1 cellular context compared by ENCODE assay signal in the genomic region with DNA sequence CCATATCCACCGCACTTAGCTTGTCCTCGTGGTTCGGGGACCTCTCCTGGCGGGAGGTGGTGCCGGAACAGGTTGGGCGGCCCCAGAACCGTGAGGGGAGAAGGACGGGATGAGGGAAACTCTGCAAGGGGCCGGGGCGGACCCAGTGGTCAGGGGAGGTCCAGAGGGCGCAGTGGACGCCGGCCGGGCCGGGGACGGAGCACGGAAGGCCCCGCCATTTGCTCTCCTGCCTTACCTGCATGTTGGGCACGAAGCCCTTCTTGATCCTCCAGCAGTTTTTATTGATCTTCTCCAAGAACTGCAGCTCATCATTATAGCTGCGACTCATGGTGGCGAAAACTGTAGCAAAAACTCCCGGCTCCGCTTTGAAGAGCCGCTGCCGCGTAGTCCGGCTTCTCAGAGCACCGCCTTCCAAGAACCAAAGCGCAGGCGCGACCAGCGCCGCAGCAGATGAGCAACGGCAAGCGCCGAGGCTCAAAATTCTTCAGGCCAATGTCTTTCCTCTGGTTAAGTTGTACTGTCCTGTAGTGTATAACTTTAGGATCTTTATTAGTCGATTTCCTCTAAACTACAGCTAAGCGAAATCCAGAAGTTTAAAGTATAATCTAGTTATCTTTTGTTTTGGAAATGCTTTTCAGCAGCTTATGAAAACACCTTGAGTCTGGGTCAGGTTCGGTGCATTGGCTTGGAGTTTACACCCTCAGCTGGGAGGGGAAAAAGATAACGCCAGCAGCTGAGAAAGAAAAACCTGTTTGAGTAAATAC.
TF ChIP-seq lines count a peak whose summit lies in the region.

A gene (minus strand): TSS at position 419 of the 764 bp plus-strand sequence. CDS start 91 bp downstream, at position 328.

TF ChIP-seq in HepG2, 621 proteins besides CTCF, POLR2A, EP300 and RAD21 (continued from another document and continues in another):
- TF ChIP-seq, protein P1, sequence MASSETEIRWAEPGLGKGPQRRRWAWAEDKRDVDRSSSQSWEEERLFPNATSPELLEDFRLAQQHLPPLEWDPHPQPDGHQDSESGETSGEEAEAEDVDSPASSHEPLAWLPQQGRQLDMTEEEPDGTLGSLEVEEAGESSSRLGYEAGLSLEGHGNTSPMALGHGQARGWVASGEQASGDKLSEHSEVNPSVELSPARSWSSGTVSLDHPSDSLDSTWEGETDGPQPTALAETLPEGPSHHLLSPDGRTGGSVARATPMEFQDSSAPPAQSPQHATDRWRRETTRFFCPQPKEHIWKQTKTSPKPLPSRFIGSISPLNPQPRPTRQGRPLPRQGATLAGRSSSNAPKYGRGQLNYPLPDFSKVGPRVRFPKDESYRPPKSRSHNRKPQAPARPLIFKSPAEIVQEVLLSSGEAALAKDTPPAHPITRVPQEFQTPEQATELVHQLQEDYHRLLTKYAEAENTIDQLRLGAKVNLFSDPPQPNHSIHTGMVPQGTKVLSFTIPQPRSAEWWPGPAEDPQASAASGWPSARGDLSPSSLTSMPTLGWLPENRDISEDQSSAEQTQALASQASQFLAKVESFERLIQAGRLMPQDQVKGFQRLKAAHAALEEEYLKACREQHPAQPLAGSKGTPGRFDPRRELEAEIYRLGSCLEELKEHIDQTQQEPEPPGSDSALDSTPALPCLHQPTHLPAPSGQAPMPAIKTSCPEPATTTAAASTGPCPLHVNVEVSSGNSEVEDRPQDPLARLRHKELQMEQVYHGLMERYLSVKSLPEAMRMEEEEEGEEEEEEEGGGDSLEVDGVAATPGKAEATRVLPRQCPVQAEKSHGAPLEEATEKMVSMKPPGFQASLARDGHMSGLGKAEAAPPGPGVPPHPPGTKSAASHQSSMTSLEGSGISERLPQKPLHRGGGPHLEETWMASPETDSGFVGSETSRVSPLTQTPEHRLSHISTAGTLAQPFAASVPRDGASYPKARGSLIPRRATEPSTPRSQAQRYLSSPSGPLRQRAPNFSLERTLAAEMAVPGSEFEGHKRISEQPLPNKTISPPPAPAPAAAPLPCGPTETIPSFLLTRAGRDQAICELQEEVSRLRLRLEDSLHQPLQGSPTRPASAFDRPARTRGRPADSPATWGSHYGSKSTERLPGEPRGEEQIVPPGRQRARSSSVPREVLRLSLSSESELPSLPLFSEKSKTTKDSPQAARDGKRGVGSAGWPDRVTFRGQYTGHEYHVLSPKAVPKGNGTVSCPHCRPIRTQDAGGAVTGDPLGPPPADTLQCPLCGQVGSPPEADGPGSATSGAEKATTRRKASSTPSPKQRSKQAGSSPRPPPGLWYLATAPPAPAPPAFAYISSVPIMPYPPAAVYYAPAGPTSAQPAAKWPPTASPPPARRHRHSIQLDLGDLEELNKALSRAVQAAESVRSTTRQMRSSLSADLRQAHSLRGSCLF (CRISPR knock-in tag; IDR thresholded peaks at IDR 0.05; ENCODE audit: borderline replicate concordance) = 0 out of 2 replicates have a peak, but pooled peaks have one; percentile 27
- peak; percentile 60 for TF ChIP-seq BORCS8-MEF2B (CRISPR knock-in tag; IDR thresholded peaks at IDR 0.05)
- TF ChIP-seq ZNF33B (CRISPR knock-in tag; IDR thresholded peaks at IDR 0.05) = no peak
- TF ChIP-seq POLR2G (IDR thresholded peaks at IDR 0.05; ENCODE audit: low read depth, low read length) = peak; percentile 89
- no peak for TF ChIP-seq ZNF644 (CRISPR knock-in tag; IDR thresholded peaks at IDR 0.05; ENCODE audit: low read depth)
- TF ChIP-seq, protein P2, sequence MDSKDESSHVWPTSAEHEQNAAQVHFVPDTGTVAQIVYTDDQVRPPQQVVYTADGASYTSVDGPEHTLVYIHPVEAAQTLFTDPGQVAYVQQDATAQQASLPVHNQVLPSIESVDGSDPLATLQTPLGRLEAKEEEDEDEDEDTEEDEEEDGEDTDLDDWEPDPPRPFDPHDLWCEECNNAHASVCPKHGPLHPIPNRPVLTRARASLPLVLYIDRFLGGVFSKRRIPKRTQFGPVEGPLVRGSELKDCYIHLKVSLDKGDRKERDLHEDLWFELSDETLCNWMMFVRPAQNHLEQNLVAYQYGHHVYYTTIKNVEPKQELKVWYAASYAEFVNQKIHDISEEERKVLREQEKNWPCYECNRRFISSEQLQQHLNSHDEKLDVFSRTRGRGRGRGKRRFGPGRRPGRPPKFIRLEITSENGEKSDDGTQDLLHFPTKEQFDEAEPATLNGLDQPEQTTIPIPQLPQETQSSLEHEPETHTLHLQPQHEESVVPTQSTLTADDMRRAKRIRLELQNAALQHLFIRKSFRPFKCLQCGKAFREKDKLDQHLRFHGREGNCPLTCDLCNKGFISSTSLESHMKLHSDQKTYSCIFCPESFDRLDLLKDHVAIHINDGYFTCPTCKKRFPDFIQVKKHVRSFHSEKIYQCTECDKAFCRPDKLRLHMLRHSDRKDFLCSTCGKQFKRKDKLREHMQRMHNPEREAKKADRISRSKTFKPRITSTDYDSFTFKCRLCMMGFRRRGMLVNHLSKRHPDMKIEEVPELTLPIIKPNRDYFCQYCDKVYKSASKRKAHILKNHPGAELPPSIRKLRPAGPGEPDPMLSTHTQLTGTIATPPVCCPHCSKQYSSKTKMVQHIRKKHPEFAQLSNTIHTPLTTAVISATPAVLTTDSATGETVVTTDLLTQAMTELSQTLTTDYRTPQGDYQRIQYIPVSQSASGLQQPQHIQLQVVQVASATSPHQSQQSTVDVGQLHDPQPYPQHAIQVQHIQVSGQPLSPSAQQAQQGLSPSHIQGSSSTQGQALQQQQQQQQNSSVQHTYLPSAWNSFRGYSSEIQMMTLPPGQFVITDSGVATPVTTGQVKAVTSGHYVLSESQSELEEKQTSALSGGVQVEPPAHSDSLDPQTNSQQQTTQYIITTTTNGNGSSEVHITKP (CRISPR knock-in tag; IDR thresholded peaks at IDR 0.05; ENCODE audit: low read depth) = 0 out of 2 replicates have a peak, but pooled peaks have one; percentile 24
- no peak for TF ChIP-seq ZMAT3 (CRISPR knock-in tag; conservative IDR thresholded peaks at IDR 0.05)
- TF ChIP-seq RARG (CRISPR knock-in tag; IDR thresholded peaks at IDR 0.05; ENCODE audit: low read depth) = no peak
- no peak for TF ChIP-seq RARA (CRISPR knock-in tag; IDR thresholded peaks at IDR 0.05)
- no peak for TF ChIP-seq SNRNP70 (IDR thresholded peaks at IDR 0.05; ENCODE audit: low read depth, low read length)
- no peak for TF ChIP-seq HMGA1 (CRISPR knock-in tag; conservative IDR thresholded peaks at IDR 0.05)
- no peak; the same call in 1 of the 2 replicates for TF ChIP-seq HDAC2 (CRISPR knock-in tag; IDR thresholded peaks at IDR 0.05)
- TF ChIP-seq NR2F6 (IDR thresholded peaks at IDR 0.05) = 0 out of 2 replicates have a peak, but pooled peaks have one; percentile 29
- no peak for TF ChIP-seq NR2F6 (CRISPR knock-in tag; IDR thresholded peaks at IDR 0.05)
- TF ChIP-seq, protein P3, sequence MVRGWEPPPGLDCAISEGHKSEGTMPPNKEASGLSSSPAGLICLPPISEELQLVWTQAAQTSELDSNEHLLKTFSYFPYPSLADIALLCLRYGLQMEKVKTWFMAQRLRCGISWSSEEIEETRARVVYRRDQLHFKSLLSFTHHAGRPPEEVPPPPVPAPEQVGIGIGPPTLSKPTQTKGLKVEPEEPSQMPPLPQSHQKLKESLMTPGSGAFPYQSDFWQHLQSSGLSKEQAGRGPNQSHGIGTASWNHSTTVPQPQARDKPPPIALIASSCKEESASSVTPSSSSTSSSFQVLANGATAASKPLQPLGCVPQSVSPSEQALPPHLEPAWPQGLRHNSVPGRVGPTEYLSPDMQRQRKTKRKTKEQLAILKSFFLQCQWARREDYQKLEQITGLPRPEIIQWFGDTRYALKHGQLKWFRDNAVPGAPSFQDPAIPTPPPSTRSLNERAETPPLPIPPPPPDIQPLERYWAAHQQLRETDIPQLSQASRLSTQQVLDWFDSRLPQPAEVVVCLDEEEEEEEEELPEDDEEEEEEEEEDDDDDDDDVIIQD (CRISPR knock-in tag; IDR thresholded peaks at IDR 0.05; ENCODE audit: low read depth) = no peak
- TF ChIP-seq, protein P4, sequence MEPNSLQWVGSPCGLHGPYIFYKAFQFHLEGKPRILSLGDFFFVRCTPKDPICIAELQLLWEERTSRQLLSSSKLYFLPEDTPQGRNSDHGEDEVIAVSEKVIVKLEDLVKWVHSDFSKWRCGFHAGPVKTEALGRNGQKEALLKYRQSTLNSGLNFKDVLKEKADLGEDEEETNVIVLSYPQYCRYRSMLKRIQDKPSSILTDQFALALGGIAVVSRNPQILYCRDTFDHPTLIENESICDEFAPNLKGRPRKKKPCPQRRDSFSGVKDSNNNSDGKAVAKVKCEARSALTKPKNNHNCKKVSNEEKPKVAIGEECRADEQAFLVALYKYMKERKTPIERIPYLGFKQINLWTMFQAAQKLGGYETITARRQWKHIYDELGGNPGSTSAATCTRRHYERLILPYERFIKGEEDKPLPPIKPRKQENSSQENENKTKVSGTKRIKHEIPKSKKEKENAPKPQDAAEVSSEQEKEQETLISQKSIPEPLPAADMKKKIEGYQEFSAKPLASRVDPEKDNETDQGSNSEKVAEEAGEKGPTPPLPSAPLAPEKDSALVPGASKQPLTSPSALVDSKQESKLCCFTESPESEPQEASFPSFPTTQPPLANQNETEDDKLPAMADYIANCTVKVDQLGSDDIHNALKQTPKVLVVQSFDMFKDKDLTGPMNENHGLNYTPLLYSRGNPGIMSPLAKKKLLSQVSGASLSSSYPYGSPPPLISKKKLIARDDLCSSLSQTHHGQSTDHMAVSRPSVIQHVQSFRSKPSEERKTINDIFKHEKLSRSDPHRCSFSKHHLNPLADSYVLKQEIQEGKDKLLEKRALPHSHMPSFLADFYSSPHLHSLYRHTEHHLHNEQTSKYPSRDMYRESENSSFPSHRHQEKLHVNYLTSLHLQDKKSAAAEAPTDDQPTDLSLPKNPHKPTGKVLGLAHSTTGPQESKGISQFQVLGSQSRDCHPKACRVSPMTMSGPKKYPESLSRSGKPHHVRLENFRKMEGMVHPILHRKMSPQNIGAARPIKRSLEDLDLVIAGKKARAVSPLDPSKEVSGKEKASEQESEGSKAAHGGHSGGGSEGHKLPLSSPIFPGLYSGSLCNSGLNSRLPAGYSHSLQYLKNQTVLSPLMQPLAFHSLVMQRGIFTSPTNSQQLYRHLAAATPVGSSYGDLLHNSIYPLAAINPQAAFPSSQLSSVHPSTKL (CRISPR knock-in tag; IDR thresholded peaks at IDR 0.05) = no peak
- no peak for TF ChIP-seq ZNF136 (CRISPR knock-in tag; IDR thresholded peaks at IDR 0.05; ENCODE audit: low read depth)
- TF ChIP-seq, protein P5, sequence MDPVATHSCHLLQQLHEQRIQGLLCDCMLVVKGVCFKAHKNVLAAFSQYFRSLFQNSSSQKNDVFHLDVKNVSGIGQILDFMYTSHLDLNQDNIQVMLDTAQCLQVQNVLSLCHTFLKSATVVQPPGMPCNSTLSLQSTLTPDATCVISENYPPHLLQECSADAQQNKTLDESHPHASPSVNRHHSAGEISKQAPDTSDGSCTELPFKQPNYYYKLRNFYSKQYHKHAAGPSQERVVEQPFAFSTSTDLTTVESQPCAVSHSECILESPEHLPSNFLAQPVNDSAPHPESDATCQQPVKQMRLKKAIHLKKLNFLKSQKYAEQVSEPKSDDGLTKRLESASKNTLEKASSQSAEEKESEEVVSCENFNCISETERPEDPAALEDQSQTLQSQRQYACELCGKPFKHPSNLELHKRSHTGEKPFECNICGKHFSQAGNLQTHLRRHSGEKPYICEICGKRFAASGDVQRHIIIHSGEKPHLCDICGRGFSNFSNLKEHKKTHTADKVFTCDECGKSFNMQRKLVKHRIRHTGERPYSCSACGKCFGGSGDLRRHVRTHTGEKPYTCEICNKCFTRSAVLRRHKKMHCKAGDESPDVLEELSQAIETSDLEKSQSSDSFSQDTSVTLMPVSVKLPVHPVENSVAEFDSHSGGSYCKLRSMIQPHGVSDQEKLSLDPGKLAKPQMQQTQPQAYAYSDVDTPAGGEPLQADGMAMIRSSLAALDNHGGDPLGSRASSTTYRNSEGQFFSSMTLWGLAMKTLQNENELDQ (CRISPR knock-in tag; IDR thresholded peaks at IDR 0.05; ENCODE audit: borderline replicate concordance) = no peak
- TF ChIP-seq TCF7 (IDR thresholded peaks at IDR 0.05; ENCODE audit: low read depth) = peak; percentile 51; the same call in 1 of the 2 replicates
- TF ChIP-seq, protein P6, sequence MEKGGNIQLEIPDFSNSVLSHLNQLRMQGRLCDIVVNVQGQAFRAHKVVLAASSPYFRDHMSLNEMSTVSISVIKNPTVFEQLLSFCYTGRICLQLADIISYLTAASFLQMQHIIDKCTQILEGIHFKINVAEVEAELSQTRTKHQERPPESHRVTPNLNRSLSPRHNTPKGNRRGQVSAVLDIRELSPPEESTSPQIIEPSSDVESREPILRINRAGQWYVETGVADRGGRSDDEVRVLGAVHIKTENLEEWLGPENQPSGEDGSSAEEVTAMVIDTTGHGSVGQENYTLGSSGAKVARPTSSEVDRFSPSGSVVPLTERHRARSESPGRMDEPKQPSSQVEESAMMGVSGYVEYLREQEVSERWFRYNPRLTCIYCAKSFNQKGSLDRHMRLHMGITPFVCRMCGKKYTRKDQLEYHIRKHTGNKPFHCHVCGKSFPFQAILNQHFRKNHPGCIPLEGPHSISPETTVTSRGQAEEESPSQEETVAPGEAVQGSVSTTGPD (CRISPR knock-in tag; IDR thresholded peaks at IDR 0.05) = no peak
- TF ChIP-seq ZSCAN31 (CRISPR knock-in tag; IDR thresholded peaks at IDR 0.05; ENCODE audit: low read depth) = peak; percentile 45; the same call in 1 of the 2 replicates
- TF ChIP-seq, protein P7, sequence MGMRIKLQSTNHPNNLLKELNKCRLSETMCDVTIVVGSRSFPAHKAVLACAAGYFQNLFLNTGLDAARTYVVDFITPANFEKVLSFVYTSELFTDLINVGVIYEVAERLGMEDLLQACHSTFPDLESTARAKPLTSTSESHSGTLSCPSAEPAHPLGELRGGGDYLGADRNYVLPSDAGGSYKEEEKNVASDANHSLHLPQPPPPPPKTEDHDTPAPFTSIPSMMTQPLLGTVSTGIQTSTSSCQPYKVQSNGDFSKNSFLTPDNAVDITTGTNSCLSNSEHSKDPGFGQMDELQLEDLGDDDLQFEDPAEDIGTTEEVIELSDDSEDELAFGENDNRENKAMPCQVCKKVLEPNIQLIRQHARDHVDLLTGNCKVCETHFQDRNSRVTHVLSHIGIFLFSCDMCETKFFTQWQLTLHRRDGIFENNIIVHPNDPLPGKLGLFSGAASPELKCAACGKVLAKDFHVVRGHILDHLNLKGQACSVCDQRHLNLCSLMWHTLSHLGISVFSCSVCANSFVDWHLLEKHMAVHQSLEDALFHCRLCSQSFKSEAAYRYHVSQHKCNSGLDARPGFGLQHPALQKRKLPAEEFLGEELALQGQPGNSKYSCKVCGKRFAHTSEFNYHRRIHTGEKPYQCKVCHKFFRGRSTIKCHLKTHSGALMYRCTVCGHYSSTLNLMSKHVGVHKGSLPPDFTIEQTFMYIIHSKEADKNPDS (CRISPR knock-in tag; IDR thresholded peaks at IDR 0.05) = no peak
- TF ChIP-seq ZNF563 (CRISPR knock-in tag; IDR thresholded peaks at IDR 0.05) = no peak
